In genomic region chr17:50836826-50837225, GRCh38 we compare ENCODE assay signal across 23 cellular contexts. TPM values are rescaled to one million over a fixed set of nuclear protein-coding genes. Genes with fewer than 3 reads are reported as not detected.
DNase-seq lines count a peak whose midpoint lies in the region; ATAC-seq and TF ChIP-seq lines count a peak whose summit lies in the region.
"Had no signal": no experiment of that assay in that cellular context is flagged by ENCODE, and none has a peak within 500 bp of the region (broad histone marks: within the 10 kb centered on the region; RNA-seq: fewer than 3 reads in every experiment).

No MANE protein-coding gene starts in this region.

- H3K9me3 Mint-ChIP-seq in chondrocyte (ENCODE audit: low read depth): no peaks in the 10 kb centered on the region
- H3K9me3 Mint-ChIP-seq: CD4-positive, CD25-positive, alpha-beta regulatory T cell had no signal

- H3K27me3 ChIP-seq in layer of hippocampus (ENCODE audit: control insufficient read depth, insufficient read depth, low read length) (no peaks in the 10 kb centered on the region), tibial nerve (no peaks in the 10 kb centered on the region)
- H3K27me3 ChIP-seq: BLaER1, MG63, SJSA1 had no signal

- peaks cover 0 to 39% (median 7%) of the 10 kb centered on the region in 4 donors for H3K4me1 ChIP-seq in tibial nerve
- H3K4me1 ChIP-seq: SJSA1 had no signal

- no peak overlapping the region for H3K4me3 ChIP-seq in tibial nerve
- H3K4me3 ChIP-seq: BLaER1, MG63, SJSA1 had no signal

- H3K4me3 Mint-ChIP-seq in chondrocyte (ENCODE audit: unreplicated experiment): no peak overlapping the region
- H3K4me3 Mint-ChIP-seq: CD4-positive, CD25-positive, alpha-beta regulatory T cell had no signal

- H3K4me1 Mint-ChIP-seq in chondrocyte (ENCODE audit: low read depth): peaks cover 13% of the 10 kb centered on the region
- H3K4me1 Mint-ChIP-seq: CD4-positive, CD25-positive, alpha-beta regulatory T cell had no signal

- TF ChIP-seq CTCF in chondrocyte (IDR thresholded peaks at IDR 0.05) (no peak), tibial nerve (IDR thresholded peaks at IDR 0.05) (no peak)

- H3K27ac Mint-ChIP-seq in chondrocyte (ENCODE audit: unreplicated experiment): no peak overlapping the region

- 85 to 89% methylated on average over 6 to 11 of the region's 11 CpGs for WGBS in tibial nerve, 2 donors

- no peaks in the 10 kb centered on the region for H3K36me3 ChIP-seq in tibial nerve
- H3K36me3 ChIP-seq: BLaER1, MG63, SJSA1 had no signal

- no peaks in the 10 kb centered on the region for H3K27me3 Mint-ChIP-seq in chondrocyte (ENCODE audit: low read depth)

- DNase-seq in activated effector memory CD4-positive, alpha-beta T cell treated with anti-CD3 and anti-CD28 coated beads, Interleukin-2, amount 50 U/mL, for 16 hours: peak; percentile 56
- no peak for DNase-seq in activated effector memory CD4-positive, alpha-beta T cell treated with Interleukin-2 at 50 U/mL for 16 hours
- DNase-seq in chondrocyte (ENCODE audit: low spot score) (peak; percentile 64), tibial nerve (ENCODE audit: low spot score in 2 of 2) (no peak), left cardiac atrium (no peak), occipital lobe (lab: John Stamatoyannopoulos, UW) (no peak), NCI-H2227 treated with DMSO at 0.1 percent for 48 hours (lab: John Stamatoyannopoulos, UW) (no peak)
- DNase-seq: CD4-positive, CD25-positive, alpha-beta regulatory T cell; H7; IMR-90; KG1; MG63; NCI-H1105 treated with DMSO at 0.1 percent for 48 hours; NCI-H146; NCI-H1930; NCI-H2107; NCI-H69; Right ventricle myocardium superior; RPMI8226 had no signal

- no peak for TF ChIP-seq POLR2A in tibial nerve (IDR thresholded peaks at IDR 0.05)

- no peak for TF ChIP-seq EP300 in tibial nerve (IDR thresholded peaks at IDR 0.05)

- no peaks in the 10 kb centered on the region for H3K36me3 Mint-ChIP-seq in chondrocyte (ENCODE audit: low read depth)
- H3K36me3 Mint-ChIP-seq: CD4-positive, CD25-positive, alpha-beta regulatory T cell had no signal

- no peaks in the 10 kb centered on the region for H3K9me3 ChIP-seq in tibial nerve
- H3K9me3 ChIP-seq: BLaER1, MG63, SJSA1 had no signal

- peak overlapping the region; percentile 97 for H3K27ac ChIP-seq in layer of hippocampus (ENCODE audit: low read depth, low read length)
- H3K27ac ChIP-seq in tibial nerve: peak overlapping the region in 3 of 4 donors; percentile 58 to 88 (median 87)
- H3K27ac ChIP-seq: BLaER1, SJSA1 had no signal

- intact Hi-C loops in left cardiac atrium (cut with DNase I): no loop called here

- ATAC-seq in left cardiac atrium: no peak

RNA-seq across cellular contexts. Expression of gene WFIKKN2, which starts 1.4 kb away (rescaled TPM):
- total RNA-seq in chondrocyte (0.12 to 0.15 TPM in 2 of 3 replicates, not detected in the other), tibial nerve (1 to 10 TPM in 3 of 4 donors, not detected in 1; 1.0 to 2.2 (median 1.2) TPM), left cardiac atrium (under 1 TPM; 0.15 to 0.50 TPM), occipital lobe (3.7 TPM)
- total RNA-seq: CD4-positive, CD25-positive, alpha-beta regulatory T cell; H7; IMR-90; NCI-H460; SJSA1 had no signal

RNA-seq across cellular contexts. Expression of gene TOB1, which starts 29.3 kb away (rescaled TPM):
- 29.6 to 44.8 TPM (median 36.6 TPM) in 3 replicates for total RNA-seq in chondrocyte
- total RNA-seq in tibial nerve: 100 to 1,000 TPM in 1 of 4 donors, 10 to 100 TPM in 3; 48.6 to 142 (median 81.3) TPM
- total RNA-seq in left cardiac atrium: 10 to 100 TPM; 57.9 to 63.2 TPM
- 15.0 TPM for total RNA-seq in occipital lobe

Comparison
In these comparisons a context has a peak if more than half of its experiments do, and no peak if none do; other contexts are left out.
1. DNase-seq: peak in activated effector memory CD4-positive, alpha-beta T cell treated with anti-CD3 and anti-CD28 coated beads, Interleukin-2, amount 50 U/mL, for 16 hours (single experiment) and chondrocyte (single experiment); none in activated effector memory CD4-positive, alpha-beta T cell treated with Interleukin-2 at 50 U/mL for 16 hours (single experiment), tibial nerve (0 of 2), left cardiac atrium (single experiment), occipital lobe (single experiment) and NCI-H2227 treated with DMSO at 0.1 percent for 48 hours (single experiment).